ENCODE assay signal across 19 cellular contexts in the genomic region with DNA sequence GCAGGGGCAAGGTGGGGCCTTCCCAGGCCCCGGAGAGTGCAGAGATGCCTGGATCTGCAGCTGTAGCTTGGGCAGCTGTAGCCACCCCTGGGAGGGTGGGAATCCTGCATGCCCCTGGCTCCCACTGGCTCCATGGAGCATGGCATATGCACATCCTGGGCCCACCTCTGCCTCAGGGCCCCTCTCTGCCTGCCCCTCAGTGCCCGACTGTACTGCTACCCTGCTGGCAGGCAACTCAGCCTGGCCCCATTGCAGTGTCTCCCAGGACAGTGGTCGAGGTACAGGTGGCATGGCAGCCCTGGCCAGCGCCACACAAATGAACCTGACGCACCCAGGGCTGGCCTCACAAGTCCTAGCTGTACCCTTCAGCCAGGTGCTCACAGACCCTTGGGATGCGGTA. TPM values are rescaled to one million over a fixed set of nuclear protein-coding genes. Genes with fewer than 3 reads are reported as not detected.
DNase-seq lines count a peak whose midpoint lies in the region; ATAC-seq, FAIRE-seq and TF ChIP-seq lines count a peak whose summit lies in the region.
"Had no signal": no experiment of that assay in that cellular context is flagged by ENCODE, and none has a peak within 500 bp of the region (broad histone marks: within the 10 kb centered on the region; RNA-seq: fewer than 3 reads in every experiment).

No MANE protein-coding gene starts in this region.

- DNase-seq in Right ventricle myocardium superior: no peak
- no peak for DNase-seq in left ventricle myocardium superior
- DNase-seq in OCI-LY7 (ENCODE audit: low spot score): no peak
- DNase-seq in HepG2 (ENCODE audit: low spot score): no peak
- DNase-seq in upper lobe of right lung: no peak
- DNase-seq in NCI-H2029 (lab: John Stamatoyannopoulos, UW): no peak
- no peak for DNase-seq in GM19239 (ENCODE audit: insufficient read length, low spot score)
- DNase-seq: 8988T; Calu3; CD4-positive, alpha-beta memory T cell; DMS53; EL; GM23248; HCEC 1CT; IMR-90 had no signal

- TF ChIP-seq EP300 in HepG2 (IDR thresholded peaks at IDR 0.05; ENCODE audit: low read depth in 2 of 2, low read length in 2 of 2) (no peak), HepG2 (CRISPR knock-in tag; IDR thresholded peaks at IDR 0.05; ENCODE audit: borderline replicate concordance) (no peak)

- H3K79me2 ChIP-seq in OCI-LY7 (ENCODE audit: insufficient read depth, low read depth, low read length) (peaks cover 25% of the 10 kb centered on the region; the same call in 1 of the 2 replicates), HepG2 (ENCODE audit: insufficient read depth, low read length) (peaks cover 17% of the 10 kb centered on the region)

- no peak for FAIRE-seq in HepG2 (lab: Jason Lieb, UNC)
- no peak for FAIRE-seq in GM19239 (lab: Jason Lieb, UNC)
- FAIRE-seq: GM12878, H54 had no signal

- WGBS in HepG2 (ENCODE audit: low lambda C conversion rate): 100% methylated on average over 1 of the region's 6 CpGs

- no peak for TF ChIP-seq CTCF in OCI-LY7 (conservative IDR thresholded peaks at IDR 0.05; ENCODE audit: low read length)
- TF ChIP-seq CTCF in HepG2 (CRISPR knock-in tag; IDR thresholded peaks at IDR 0.05): no peak
- TF ChIP-seq CTCF in upper lobe of right lung (IDR thresholded peaks at IDR 0.05): no peak

- POLR2A ChIA-PET in OCI-LY7 (lab: Charles Lee): interaction anchor here (0.7 to 1.2 kb wide), 3 partner anchors 9 to 726 kb away, joined by 3 read pairs; no protein-coding TSS in a partner anchor
- POLR2A ChIA-PET in HepG2 (lab: Yijun Ruan, JAX): no interaction called here

- H3K27me3 ChIP-seq in HepG2 (ENCODE audit: control insufficient read depth in 1 of 2, insufficient read depth in 2 of 2, low read length in 2 of 2): no peaks in the 10 kb centered on the region
- no peaks in the 10 kb centered on the region for H3K27me3 ChIP-seq in upper lobe of right lung
- H3K27me3 ChIP-seq: BLaER1 had no signal

- BruUV-seq in OCI-LY7 (replicated peaks; lab: Mats Ljungman, UMichigan): no TSS peak
- no TSS peak for BruUV-seq in HepG2 (replicated peaks; lab: Mats Ljungman, UMichigan)

- no peak for TF ChIP-seq RAD21 in HepG2 (CRISPR knock-in tag; IDR thresholded peaks at IDR 0.05)

- intact Hi-C loops in Right ventricle myocardium superior (cut with DNase I): no loop called here
- intact Hi-C loops in left ventricle myocardium superior (cut with micrococcal nuclease): no loop called here
- intact Hi-C loops in OCI-LY7 (cut with micrococcal nuclease; ENCODE audit: unreplicated experiment): no loop called here
- intact Hi-C loops in HepG2 (cut with micrococcal nuclease; ENCODE audit: unreplicated experiment): loop anchor here (5.0 to 10.0 kb wide), 3 partner anchors 67 to 235 kb away; no protein-coding TSS in a partner anchor
- intact Hi-C loops in upper lobe of right lung (cut with DNase I): no loop called here

- ATAC-seq in Right ventricle myocardium superior (ENCODE audit: poor library complexity): peak; percentile 13
- ATAC-seq in left ventricle myocardium superior: no peak
- ATAC-seq in HepG2: no peak; the same call in 2 of the 3 replicates
- ATAC-seq in upper lobe of right lung: peak; percentile 20
- ATAC-seq: GM12878 had no signal

- peaks cover 74% of the 10 kb centered on the region for H3K4me1 ChIP-seq in OCI-LY7 (ENCODE audit: insufficient read depth, low read length, poor library complexity, severe bottlenecking)
- H3K4me1 ChIP-seq in HepG2 (ENCODE audit: insufficient read depth, low read length): peaks cover 35% of the 10 kb centered on the region
- no peaks in the 10 kb centered on the region for H3K4me1 ChIP-seq in upper lobe of right lung

- H3K27ac ChIP-seq in OCI-LY7 (ENCODE audit: low read depth, low read length, poor library complexity, severe bottlenecking): peak overlapping the region; percentile 90
- H3K27ac ChIP-seq in HepG2 (ENCODE audit: extremely low read length, insufficient read depth, low read length): no peak overlapping the region
- no peak overlapping the region for H3K27ac ChIP-seq in upper lobe of right lung
- H3K27ac ChIP-seq: BLaER1, GM23248, HL-60 had no signal

- H3K9me3 ChIP-seq in OCI-LY7 (ENCODE audit: low read length) (peaks cover 9% of the 10 kb centered on the region; the same call in 1 of the 2 replicates), HepG2 (ENCODE audit: low read length) (no peaks in the 10 kb centered on the region), upper lobe of right lung (no peaks in the 10 kb centered on the region)

- H3K4me3 ChIP-seq in OCI-LY7 (ENCODE audit: low read depth, low read length, poor library complexity, severe bottlenecking) (no peak overlapping the region), HepG2 (replicated peaks in 1 of 3; ENCODE audit: insufficient read depth in 1 of 3, low read depth in 2 of 3, low read length in 3 of 3) (no peak overlapping the region), upper lobe of right lung (no peak overlapping the region)
- H3K4me3 ChIP-seq: BLaER1, GM12878, GM23248 had no signal

- no peaks in the 10 kb centered on the region; the same call in 1 of the 2 replicates for H3K36me3 ChIP-seq in OCI-LY7 (ENCODE audit: insufficient read depth, low read length)
- no peaks in the 10 kb centered on the region for H3K36me3 ChIP-seq in HepG2 (replicated peaks in 1 of 2; ENCODE audit: control insufficient read depth in 1 of 2, insufficient read depth in 2 of 2, low read length in 2 of 2)
- H3K36me3 ChIP-seq in upper lobe of right lung: no peaks in the 10 kb centered on the region

- H4K20me1 ChIP-seq in OCI-LY7 (ENCODE audit: insufficient read depth, low read length) (no peaks in the 10 kb centered on the region), HepG2 (ENCODE audit: insufficient read depth, low read length) (peaks cover 41% of the 10 kb centered on the region; the same call in 1 of the 2 replicates)

- H3K9ac ChIP-seq in HepG2 (ENCODE audit: insufficient read depth, low read depth, low read length): no peak overlapping the region
- H3K9ac ChIP-seq: BLaER1, GM23248 had no signal

- CTCF ChIA-PET in OCI-LY7 (lab: Charles Lee; ENCODE audit: unreplicated experiment): no interaction called here
- CTCF ChIA-PET in HepG2 (lab: Yijun Ruan, JAX; ENCODE audit: low intra/inter-chr PET ratio, low total read pairs): no interaction called here

- no peaks in the 10 kb centered on the region for H3K9me2 ChIP-seq in OCI-LY7 (ENCODE audit: insufficient read depth, low read length)

- no peak for TF ChIP-seq POLR2A in HepG2 (IDR thresholded peaks at IDR 0.05; ENCODE audit: insufficient read depth in 1 of 2, low read depth in 2 of 2, low read length in 2 of 2)

- peak overlapping the region; percentile 39; the same call in 1 of the 2 replicates for H3K4me2 ChIP-seq in OCI-LY7 (ENCODE audit: low read length)
- H3K4me2 ChIP-seq in HepG2 (ENCODE audit: low read depth, low read length): no peak overlapping the region
- H3K4me2 ChIP-seq: BLaER1 had no signal

- H2AFZ ChIP-seq in OCI-LY7 (ENCODE audit: low read length) (no peak overlapping the region), HepG2 (ENCODE audit: low read length) (no peak overlapping the region)
- H2AFZ ChIP-seq: GM23248 had no signal

- in situ Hi-C loops in HepG2 (cut with HindIII; ENCODE audit: extremely low pct_ligation_motif_present, low pct_unique_long_range_greater_than_20kb): loop anchor here (25.0 kb wide), 1 partner anchor 202 kb away; no protein-coding TSS in a partner anchor

TF ChIP-seq in HepG2, 621 proteins besides CTCF, POLR2A, EP300 and RAD21:
- TF ChIP-seq ZNF547 (CRISPR knock-in tag; IDR thresholded peaks at IDR 0.05): 0 out of 2 replicates have a peak, but pooled peaks have one; percentile 26
- TF ChIP-seq ZNF672 (CRISPR knock-in tag; IDR thresholded peaks at IDR 0.05): no peak

RNA-seq across cellular contexts. Expression of a gene that starts 23.9 kb away (rescaled TPM):
- 9.7 TPM for total RNA-seq in Right ventricle myocardium superior
- total RNA-seq in left ventricle myocardium superior: 11.7 TPM
- 4.3 and 4.5 TPM in 2 replicates for total RNA-seq in OCI-LY7 (2014; rRNA removed; shearing (Covaris generic))
- 6.3 and 7.1 TPM in 2 replicates for total RNA-seq in OCI-LY7 (2022)
- total RNA-seq in HepG2 (2016; rRNA removed; fragmentation: Illumina TruSeq; extraction: Trizol): 4.0 and 7.4 TPM in 2 replicates
- total RNA-seq in HepG2 (2016; cell fraction: cytosol; rRNA removed; fragmentation: Illumina TruSeq; extraction: Trizol; ENCODE audit: low read depth): 0.61 and 0.62 TPM in 2 replicates
- 4.5 and 5.1 TPM in 2 replicates for total RNA-seq in HepG2 (2016; cell fraction: insoluble cytoplasmic fraction; rRNA removed; fragmentation: Illumina TruSeq; extraction: Trizol)
- total RNA-seq in HepG2 (2016; cell fraction: membrane; rRNA removed; fragmentation: Illumina TruSeq; extraction: Trizol): 1.4 and 3.2 TPM in 2 replicates
- total RNA-seq in HepG2 (2016; cell fraction: nucleus; rRNA removed; fragmentation: Illumina TruSeq; extraction: Trizol): 6.2 and 6.7 TPM in 2 replicates
- polyA plus RNA-seq in HepG2 (2011; rRNA removed): 4.0 and 4.2 TPM in 2 replicates
- polyA plus RNA-seq in HepG2 (2011; cell fraction: cytosol; rRNA removed): 1.3 and 2.5 TPM in 2 replicates
- polyA plus RNA-seq in HepG2 (2011; cell fraction: nucleus; rRNA removed): 4.0 and 5.4 TPM in 2 replicates
- 5.7 and 8.3 TPM in 2 replicates for polyA plus RNA-seq in HepG2 (2012)
- 0.10 and 0.15 TPM in 2 replicates for polyA plus RNA-seq in HepG2 (2016; cell fraction: cytosol; fragmentation: Illumina TruSeq; extraction: Trizol; ENCODE audit: low read depth)
- 3.2 and 3.6 TPM in 2 replicates for polyA plus RNA-seq in HepG2 (2016; cell fraction: insoluble cytoplasmic fraction; fragmentation: Illumina TruSeq; extraction: Trizol; ENCODE audit: low read depth)
- 0.41 and 0.42 TPM in 2 replicates for polyA plus RNA-seq in HepG2 (2016; cell fraction: membrane; fragmentation: Illumina TruSeq; extraction: Trizol; ENCODE audit: low read depth)
- polyA plus RNA-seq in HepG2 (2016; cell fraction: nucleus; fragmentation: Illumina TruSeq; extraction: Trizol; ENCODE audit: insufficient read depth, low read depth): 5.6 and 6.1 TPM in 2 replicates
- polyA minus RNA-seq in HepG2 (2011; rRNA and poly(A)+ RNA removed; ENCODE audit: low replicate concordance): 3.5 and 7.2 TPM in 2 replicates
- 7.0 and 8.4 TPM in 2 replicates for polyA minus RNA-seq in HepG2 (2011; cell fraction: cytosol; rRNA and poly(A)+ RNA removed)
- polyA minus RNA-seq in HepG2 (2011; cell fraction: nucleus; rRNA and poly(A)+ RNA removed): 15.8 and 20.4 TPM in 2 replicates
- 10.9 TPM for total RNA-seq in upper lobe of right lung

Comparison
In these comparisons a context has a peak if more than half of its experiments do, and no peak if none do; other contexts are left out.
1. ATAC-seq: peak in Right ventricle myocardium superior (single experiment) and upper lobe of right lung (single experiment); none in left ventricle myocardium superior (single experiment) and HepG2 (single experiment).